ENCODE assay signal across 11 cellular contexts in genomic region chr1:210607361-210607760, GRCh38.
A peak's percentile ranks its signal among the peaks of the same experiment; 100 is the strongest.
DNase-seq lines count a peak whose midpoint lies in the region; TF ChIP-seq lines count a peak whose summit lies in the region.
"Had no signal": no experiment of that assay in that cellular context is flagged by ENCODE, and none has a peak within 500 bp of the region (broad histone marks: within the 10 kb centered on the region; RNA-seq: fewer than 3 reads in every experiment).

No MANE protein-coding gene starts in this region.

- H2BK5ac ChIP-seq in trophoblast cell (ENCODE audit: low read depth, low read length, poor library complexity), result no peak overlapping the region

- H3K79me2 ChIP-seq in trophoblast cell (ENCODE audit: control insufficient read depth, insufficient read depth, low read length, poor library complexity) (no peaks in the 10 kb centered on the region), OCI-LY7 (ENCODE audit: insufficient read depth, low read depth, low read length) (no peaks in the 10 kb centered on the region)

- DNase-seq in LHCN-M2 (ENCODE audit: low read depth), result peak; percentile 87
- DNase-seq in NCI-H82 treated with DMSO at 0.1 percent for 48 hours (lab: John Stamatoyannopoulos, UW; ENCODE audit: unreplicated experiment), result peak; percentile 98
- peak; percentile 79 for DNase-seq in myocyte (ENCODE audit: low read depth)
- no peak for DNase-seq in stimulated activated naive CD4-positive, alpha-beta T cell (lab: John Stamatoyannopoulos, UW)
- DNase-seq in trophoblast cell, result no peak
- no peak for DNase-seq in OCI-LY7 (ENCODE audit: low spot score)
- DNase-seq: CD8-positive, alpha-beta T cell; COR-L47; DMS79; GM23248 had no signal

- no TSS peak for BruUV-seq in OCI-LY7 (replicated peaks; lab: Mats Ljungman, UMichigan)

- H3K27ac ChIP-seq in BLaER1 treated with 17β-estradiol and CSF1 and Interleukin-3, amounts not matched to agents 10 nM and 100 nM, result no peak overlapping the region
- no peak overlapping the region for H3K27ac ChIP-seq in trophoblast cell (ENCODE audit: low read depth, low read length)
- no peak overlapping the region for H3K27ac ChIP-seq in OCI-LY7 (ENCODE audit: low read depth, low read length, poor library complexity, severe bottlenecking)
- H3K27ac ChIP-seq: GM23248 had no signal

- H4K12ac ChIP-seq in trophoblast cell (ENCODE audit: low read depth, low read length), result no peak overlapping the region

- H2BK12ac ChIP-seq in trophoblast cell (ENCODE audit: low read length), result no peak overlapping the region

- H3K23ac ChIP-seq in trophoblast cell (ENCODE audit: low read length), result no peak overlapping the region

- H3K14ac ChIP-seq in trophoblast cell (ENCODE audit: low read length), result no peak overlapping the region

- no peaks in the 10 kb centered on the region for H3K27me3 ChIP-seq in BLaER1 treated with 17β-estradiol and CSF1 and Interleukin-3, amounts not matched to agents 10 nM and 100 nM
- no peaks in the 10 kb centered on the region for H3K27me3 ChIP-seq in trophoblast cell (ENCODE audit: insufficient read depth, low read length)

- H3K4me3 ChIP-seq in BLaER1 treated with 17β-estradiol and CSF1 and Interleukin-3, amounts not matched to agents 10 nM and 100 nM, result no peak overlapping the region
- H3K4me3 ChIP-seq in trophoblast cell (ENCODE audit: low read depth, low read length) (no peak overlapping the region), OCI-LY7 (ENCODE audit: low read depth, low read length, poor library complexity, severe bottlenecking) (no peak overlapping the region)
- H3K4me3 ChIP-seq: GM23248 had no signal

- intact Hi-C loops in OCI-LY7 (cut with micrococcal nuclease; ENCODE audit: unreplicated experiment), result no loop called here

- peak overlapping the region in 8 of 11 experiments; percentile 41 to 71 (median 65); a peak in 16 of 22 replicates for H3K4me2 ChIP-seq in BLaER1 treated with 17β-estradiol and CSF1 and Interleukin-3, amounts not matched to agents 10 nM and 100 nM
- H3K4me2 ChIP-seq in trophoblast cell (ENCODE audit: low read length) (no peak overlapping the region), OCI-LY7 (ENCODE audit: low read length) (no peak overlapping the region)

- no peak overlapping the region for H3K18ac ChIP-seq in trophoblast cell (ENCODE audit: low read length)

- no peak overlapping the region for H2BK120ac ChIP-seq in trophoblast cell (ENCODE audit: insufficient read depth, low read length, poor library complexity)

- no peak overlapping the region for H2AK5ac ChIP-seq in trophoblast cell (ENCODE audit: low read length)

- WGBS in trophoblast cell (ENCODE audit: extremely low coverage, insufficient coverage, insufficient read length), result no CpG with 5 or more reads among the region's 3 CpGs

- no peaks in the 10 kb centered on the region for H3K79me1 ChIP-seq in trophoblast cell (ENCODE audit: low read length)

- no peak overlapping the region; a peak in 1 of 22 replicates for H3K9ac ChIP-seq in BLaER1 treated with 17β-estradiol and CSF1 and Interleukin-3, amounts not matched to agents 10 nM and 100 nM
- H3K9ac ChIP-seq in trophoblast cell (ENCODE audit: low read length), result no peak overlapping the region
- H3K9ac ChIP-seq: GM23248 had no signal

- H3K9me3 ChIP-seq in BLaER1 treated with 17β-estradiol and CSF1 and Interleukin-3, amounts not matched to agents 10 nM and 100 nM (replicated peaks in 1 of 11), result peaks cover 0 to 14% (median 3%) of the 10 kb centered on the region in 11 experiments; a peak in 9 of 22 replicates
- no peaks in the 10 kb centered on the region for H3K9me3 ChIP-seq in trophoblast cell (ENCODE audit: insufficient read depth, low read depth, low read length)
- H3K9me3 ChIP-seq in OCI-LY7 (ENCODE audit: low read length), result no peaks in the 10 kb centered on the region

- TF ChIP-seq CTCF in OCI-LY7 (conservative IDR thresholded peaks at IDR 0.05; ENCODE audit: low read length), result no peak

- POLR2A ChIA-PET in OCI-LY7 (lab: Charles Lee), result no interaction called here

- no peaks in the 10 kb centered on the region for H3K36me3 ChIP-seq in BLaER1 treated with 17β-estradiol and CSF1 and Interleukin-3, amounts not matched to agents 10 nM and 100 nM
- H3K36me3 ChIP-seq in trophoblast cell (ENCODE audit: control insufficient read depth in 1 of 2, insufficient read depth in 2 of 2, low read length in 2 of 2), result no peaks in the 10 kb centered on the region
- no peaks in the 10 kb centered on the region for H3K36me3 ChIP-seq in OCI-LY7 (ENCODE audit: insufficient read depth, low read length)

- CTCF ChIA-PET in OCI-LY7 (lab: Charles Lee; ENCODE audit: unreplicated experiment), result no interaction called here

- peaks cover 0 to 31% (median 23%) of the 10 kb centered on the region in 10 experiments; a peak in 17 of 20 replicates for H3K4me1 ChIP-seq in BLaER1 treated with 17β-estradiol and CSF1 and Interleukin-3, amounts not matched to agents 10 nM and 100 nM
- H3K4me1 ChIP-seq in trophoblast cell (ENCODE audit: control insufficient read depth in 1 of 2, insufficient read depth in 2 of 2, low read length in 2 of 2) (no peaks in the 10 kb centered on the region), OCI-LY7 (ENCODE audit: insufficient read depth, low read length, poor library complexity, severe bottlenecking) (no peaks in the 10 kb centered on the region)

- H3K9me2 ChIP-seq in OCI-LY7 (ENCODE audit: insufficient read depth, low read length), result no peaks in the 10 kb centered on the region

- H2AFZ ChIP-seq in trophoblast cell (ENCODE audit: insufficient read depth, low read length, poor library complexity) (no peak overlapping the region), OCI-LY7 (ENCODE audit: low read length) (no peak overlapping the region)
- H2AFZ ChIP-seq: GM23248 had no signal

- no peak overlapping the region for H4K8ac ChIP-seq in trophoblast cell (ENCODE audit: low read depth, low read length)

- H3K4ac ChIP-seq in trophoblast cell (ENCODE audit: low read depth, low read length), result no peak overlapping the region

- no peaks in the 10 kb centered on the region for H4K20me1 ChIP-seq in BLaER1 treated with 17β-estradiol and CSF1 and Interleukin-3, amounts not matched to agents 10 nM and 100 nM
- H4K20me1 ChIP-seq in OCI-LY7 (ENCODE audit: insufficient read depth, low read length), result no peaks in the 10 kb centered on the region

- H4K91ac ChIP-seq in trophoblast cell (ENCODE audit: low read depth, low read length), result no peak overlapping the region

Comparison
In these comparisons a context has a peak if more than half of its experiments do, and no peak if none do; other contexts are left out.
1. H3K4me2 ChIP-seq: peak in BLaER1 treated with 17β-estradiol and CSF1 and Interleukin-3, amounts not matched to agents 10 nM and 100 nM (8 of 11); none in trophoblast cell (single experiment) and OCI-LY7 (single experiment).
2. DNase-seq: peak in LHCN-M2 (single experiment), NCI-H82 treated with DMSO at 0.1 percent for 48 hours (single experiment) and myocyte (single experiment); none in stimulated activated naive CD4-positive, alpha-beta T cell (0 of 6), trophoblast cell (0 of 2) and OCI-LY7 (single experiment).